In genomic region chr22:31637375-31637937, GRCh38 we compare ENCODE assay signal across 8 cellular contexts. TPM values are rescaled to one million over a fixed set of nuclear protein-coding genes. Genes with fewer than 3 reads are reported as not detected.
DNase-seq lines count a peak whose midpoint lies in the region; ATAC-seq and TF ChIP-seq lines count a peak whose summit lies in the region.

No MANE protein-coding gene starts in this region.

- no peaks in the 10 kb centered on the region for H3K36me3 Mint-ChIP-seq in T-cell

- TF ChIP-seq CTCF in upper lobe of right lung (IDR thresholded peaks at IDR 0.05): no peak
- TF ChIP-seq CTCF in BE2C (IDR thresholded peaks at IDR 0.05; ENCODE audit: low read depth, low read length): no peak

- H3K36me3 ChIP-seq in upper lobe of right lung: no peaks in the 10 kb centered on the region
- H3K36me3 ChIP-seq in BE2C: no peaks in the 10 kb centered on the region

- POLR2A ChIA-PET in T-cell (lab: Charles Lee): interaction anchor here in 1 of 2 donors (0.5 kb wide), 1 partner anchor 342 kb away, joined by 6 read pairs; no protein-coding TSS in a partner anchor

- intact Hi-C loops in upper lobe of right lung (cut with DNase I): loop anchor here (10.0 kb wide), 1 partner anchor 83 kb away; no protein-coding TSS in a partner anchor

- no peaks in the 10 kb centered on the region for H3K9me3 Mint-ChIP-seq in T-cell

- no peaks in the 10 kb centered on the region for H3K27me3 Mint-ChIP-seq in T-cell

- H3K4me3 ChIP-seq in upper lobe of right lung (peak overlapping the region; percentile 47), BE2C (ENCODE audit: low read depth, low read length) (no peak overlapping the region)

- H3K4me1 Mint-ChIP-seq in T-cell: peaks cover 38 to 40% (median 40%) of the 10 kb centered on the region in 3 donors

- H3K27me3 ChIP-seq in upper lobe of right lung (no peaks in the 10 kb centered on the region), BE2C (no peaks in the 10 kb centered on the region)

- no peaks in the 10 kb centered on the region for H3K9me3 ChIP-seq in upper lobe of right lung
- no peaks in the 10 kb centered on the region for H3K9me3 ChIP-seq in BE2C

- peak; percentile 55 for ATAC-seq in GM18502 (IDR thresholded peaks at IDR 0.05; ENCODE audit: poor library complexity, unreplicated experiment)
- peak; percentile 59 for ATAC-seq in HG02678 (IDR thresholded peaks at IDR 0.05; ENCODE audit: unreplicated experiment)
- no peak for ATAC-seq in T-cell (replicated peaks in 1 of 4)
- ATAC-seq in upper lobe of right lung: peak; percentile 59

- H3K27ac Mint-ChIP-seq in T-cell: peak overlapping the region; percentile 79 to 86

- CTCF ChIA-PET in T-cell (lab: Charles Lee): no interaction called here

- H3K4me3 Mint-ChIP-seq in T-cell: peak overlapping the region in 1 of 3 donors; percentile 9

- H3K4me1 ChIP-seq in upper lobe of right lung: peaks cover 35% of the 10 kb centered on the region
- H3K4me1 ChIP-seq in BE2C: no peaks in the 10 kb centered on the region; the same call in none of the 2 replicates

- DNase-seq in T-cell (peak in 2 of 34 experiments; percentile 35 to 48), islet precursor cell (peak; percentile 51), upper lobe of right lung (no peak), NCI-H524 treated with DMSO at 0.1 percent for 48 hours (lab: John Stamatoyannopoulos, UW) (no peak), BE2C (no peak), RPMI8226 (no peak)

- peak overlapping the region; percentile 84 for H3K27ac ChIP-seq in upper lobe of right lung

RNA-seq across cellular contexts. Expression of gene PISD, which starts 24.6 kb away (rescaled TPM):
- total RNA-seq in T-cell: 10 to 100 TPM; 35.0 to 44.2 (median 39.3) TPM
- total RNA-seq in upper lobe of right lung: 51.2 TPM
- polyA plus RNA-seq in BE2C (2012; ENCODE audit: insufficient read depth, insufficient read length, low read depth): 107 TPM

Comparison
In these comparisons a context has a peak if more than half of its experiments do, and no peak if none do; other contexts are left out.
1. ATAC-seq: peak in GM18502 (single experiment), HG02678 (single experiment) and upper lobe of right lung (single experiment); none in T-cell (0 of 4).